Comparison of ENCODE assay signal across 11 cellular contexts in the genomic region with DNA sequence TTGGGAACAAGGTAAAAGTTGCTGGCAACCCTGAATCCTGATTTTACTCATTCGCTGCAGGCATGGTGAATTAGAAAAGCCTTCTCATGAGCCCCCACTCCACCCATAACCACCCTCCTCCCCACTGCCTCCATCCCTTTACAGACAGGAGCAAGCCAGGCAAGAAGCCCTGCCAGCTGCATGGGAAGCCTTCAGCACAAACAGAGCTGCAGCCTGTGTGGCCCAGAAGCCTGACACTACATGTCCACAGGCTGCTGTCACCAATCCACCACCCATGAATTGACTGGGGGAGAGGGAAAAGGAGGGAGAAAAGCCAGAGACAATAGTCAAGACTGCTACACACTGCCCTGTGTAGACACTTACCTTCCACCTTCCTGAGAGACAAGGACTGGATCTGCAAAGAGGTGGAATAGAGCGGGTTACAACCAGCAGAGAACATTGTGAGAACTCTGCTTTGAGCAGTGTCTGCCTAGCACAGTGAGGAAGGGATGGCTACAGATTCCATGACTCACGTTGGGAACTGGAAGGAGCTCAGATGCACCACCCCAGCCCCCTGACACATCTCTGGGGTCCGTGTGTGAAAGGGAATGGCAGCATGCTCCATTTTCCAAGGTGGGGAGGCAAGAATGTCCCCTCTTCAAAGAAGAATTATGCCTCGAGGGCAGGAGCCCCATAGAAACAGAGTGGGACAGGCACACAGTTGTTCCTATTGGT. TPM values are rescaled to one million over a fixed set of nuclear protein-coding genes. Genes with fewer than 3 reads are reported as not detected.
A peak's percentile ranks its signal among the peaks of the same experiment; 100 is the strongest.
DNase-seq lines count a peak whose midpoint lies in the region; ATAC-seq and TF ChIP-seq lines count a peak whose summit lies in the region.
"Had no signal": no experiment of that assay in that cellular context is flagged by ENCODE, and none has a peak within 500 bp of the region (broad histone marks: within the 10 kb centered on the region; RNA-seq: fewer than 3 reads in every experiment).

No MANE protein-coding gene starts in this region.

- no peak overlapping the region for H3K27ac Mint-ChIP-seq in activated CD4-positive, alpha-beta T cell treated with anti-CD3 and anti-CD28 coated beads, Interleukin-2, amount 10 ng/mL, durations not matched to agents 24 days and 14 days
- H3K27ac Mint-ChIP-seq: activated naive CD4-positive, alpha-beta T cell treated with anti-CD3 and anti-CD28 coated beads, Interleukin-2, amount 50 U/mL, for 72 hours had no signal

- no peaks in the 10 kb centered on the region for H3K36me3 Mint-ChIP-seq in activated CD4-positive, alpha-beta T cell treated with anti-CD3 and anti-CD28 coated beads, Interleukin-2, amount 10 ng/mL, durations not matched to agents 24 days and 14 days (ENCODE audit: low read depth)
- H3K36me3 Mint-ChIP-seq: activated naive CD4-positive, alpha-beta T cell treated with anti-CD3 and anti-CD28 coated beads, Interleukin-2, amount 50 U/mL, for 72 hours had no signal

- no peak for TF ChIP-seq CTCF in gastroesophageal sphincter (IDR thresholded peaks at IDR 0.05)

- no peak for TF ChIP-seq POLR2A in gastroesophageal sphincter (IDR thresholded peaks at IDR 0.05)

- 20 to 86% methylated on average over 1 to 2 of the region's 5 CpGs for WGBS in gastroesophageal sphincter (ENCODE audit: low coverage in 1 of 2), 2 donors

- H3K9me3 Mint-ChIP-seq in activated CD4-positive, alpha-beta T cell treated with anti-CD3 and anti-CD28 coated beads, Interleukin-2, amount 10 ng/mL, durations not matched to agents 24 days and 14 days: no peaks in the 10 kb centered on the region
- H3K9me3 Mint-ChIP-seq: activated naive CD4-positive, alpha-beta T cell treated with anti-CD3 and anti-CD28 coated beads, Interleukin-2, amount 50 U/mL, for 72 hours had no signal

- H3K27ac ChIP-seq in SJSA1 (peak overlapping the region; percentile 21), gastroesophageal sphincter (peak overlapping the region in 2 of 4 donors; percentile 8 to 30), skin epidermis (peak overlapping the region in 20 of 21 experiments; percentile 12 to 80 (median 54))

- no peaks in the 10 kb centered on the region for H3K9me3 ChIP-seq in SJSA1 (replicated peaks)
- no peaks in the 10 kb centered on the region for H3K9me3 ChIP-seq in gastroesophageal sphincter

- ATAC-seq in gastroesophageal sphincter: peak; percentile 48

- H3K4me3 Mint-ChIP-seq in activated CD4-positive, alpha-beta T cell treated with anti-CD3 and anti-CD28 coated beads, Interleukin-2, amount 10 ng/mL, durations not matched to agents 24 days and 14 days: no peak overlapping the region

- H3K4me1 Mint-ChIP-seq in activated CD4-positive, alpha-beta T cell treated with anti-CD3 and anti-CD28 coated beads, Interleukin-2, amount 10 ng/mL, durations not matched to agents 24 days and 14 days: peaks cover 38% of the 10 kb centered on the region

- intact Hi-C loops in activated CD4-positive, alpha-beta T cell treated with anti-CD3 and anti-CD28 coated beads, Interleukin-2, amount 10 ng/mL, durations not matched to agents 24 days and 14 days (cut with micrococcal nuclease): loop anchor here (1.0 to 5.0 kb wide), 2 partner anchors 15 to 36 kb away; partner anchors contain the start of gene DZIP1L

- peak; percentile 55 for DNase-seq in activated CD4-positive, alpha-beta T cell treated with anti-CD3 and anti-CD28 coated beads, Interleukin-2, amount 10 ng/mL, durations not matched to agents 24 days and 14 days
- no peak for DNase-seq in activated CD4-positive, alpha-beta T cell treated with anti-CD3 and anti-CD28 coated beads for 48 hours
- peak in 1 of 2 experiments; percentile 57 for DNase-seq in SJSA1 (ENCODE audit: low read depth in 1 of 2, low spot score in 2 of 2)
- DNase-seq in activated effector memory CD4-positive, alpha-beta T cell treated with anti-CD3 and anti-CD28 coated beads, Interleukin-2, amount 50 U/mL, for 16 hours: no peak
- no peak for DNase-seq in NK-92 (lab: John Stamatoyannopoulos, UW; ENCODE audit: unreplicated experiment)
- no peak for DNase-seq in SK-N-DZ (ENCODE audit: low spot score)
- DNase-seq: NCI-H1694 treated with DMSO at 0.1 percent for 48 hours had no signal

- peaks cover 2% of the 10 kb centered on the region for H3K27me3 Mint-ChIP-seq in activated CD4-positive, alpha-beta T cell treated with anti-CD3 and anti-CD28 coated beads, Interleukin-2, amount 10 ng/mL, durations not matched to agents 24 days and 14 days

- H3K36me3 ChIP-seq in SJSA1 (peaks cover 67% of the 10 kb centered on the region), gastroesophageal sphincter (peaks cover 0 to 91% of the 10 kb centered on the region in 2 donors)

- TF ChIP-seq EP300 in gastroesophageal sphincter (IDR thresholded peaks at IDR 0.05): no peak

- no peak overlapping the region for H3K4me3 ChIP-seq in SJSA1
- H3K4me3 ChIP-seq in gastroesophageal sphincter: no peak overlapping the region
- H3K4me3 ChIP-seq in skin epidermis: no peak overlapping the region

- H3K4me1 ChIP-seq in SJSA1 (replicated peaks): peaks cover 43% of the 10 kb centered on the region
- peaks cover 0 to 5% (median 0%) of the 10 kb centered on the region in 3 donors for H3K4me1 ChIP-seq in gastroesophageal sphincter

- H3K27me3 ChIP-seq in SJSA1 (replicated peaks): no peaks in the 10 kb centered on the region
- H3K27me3 ChIP-seq in gastroesophageal sphincter: no peaks in the 10 kb centered on the region

RNA-seq across cellular contexts. Expression of gene DZIP1L, which starts 33.9 kb away (rescaled TPM):
- total RNA-seq in activated CD4-positive, alpha-beta T cell treated with anti-CD3 and anti-CD28 coated beads, Interleukin-2, amount 10 ng/mL, durations not matched to agents 24 days and 14 days: 0.09 TPM in 1 of 2 replicates, not detected in the other
- 18.1 and 24.0 TPM in 2 replicates for total RNA-seq in SJSA1 (2014; rRNA removed; shearing (Covaris generic))
- 10 to 100 TPM in 3 of 4 donors, 1 to 10 TPM in 1; 5.3 to 47.9 (median 18.6) TPM for total RNA-seq in gastroesophageal sphincter
- 13.0 and 19.9 TPM in 2 replicates for polyA plus RNA-seq in SK-N-DZ (2014; cell fraction: cytosol; rRNA removed)
- 24.2 and 24.4 TPM in 2 replicates for polyA plus RNA-seq in SK-N-DZ (2014; cell fraction: nucleus; rRNA removed)
- total RNA-seq: activated naive CD4-positive, alpha-beta T cell treated with anti-CD3 and anti-CD28 coated beads, Interleukin-2, amount 50 U/mL, for 72 hours had no signal

RNA-seq across cellular contexts. Expression of gene A4GNT, which starts 50.7 kb away (rescaled TPM):
- not detected in 2 replicates for total RNA-seq in activated CD4-positive, alpha-beta T cell treated with anti-CD3 and anti-CD28 coated beads, Interleukin-2, amount 10 ng/mL, durations not matched to agents 24 days and 14 days
- total RNA-seq in SJSA1 (2014; rRNA removed; shearing (Covaris generic)): not detected in 2 replicates
- under 1 TPM in 1 of 4 donors, not detected in 3; 0.46 TPM for total RNA-seq in gastroesophageal sphincter
- not detected in 2 replicates for polyA plus RNA-seq in SK-N-DZ (2014; cell fraction: cytosol; rRNA removed)
- not detected in 2 replicates for polyA plus RNA-seq in SK-N-DZ (2014; cell fraction: nucleus; rRNA removed)
- total RNA-seq: activated naive CD4-positive, alpha-beta T cell treated with anti-CD3 and anti-CD28 coated beads, Interleukin-2, amount 50 U/mL, for 72 hours; posterior vena cava had no signal
